Comparison of ENCODE assay signal across 19 cellular contexts in the genomic region with DNA sequence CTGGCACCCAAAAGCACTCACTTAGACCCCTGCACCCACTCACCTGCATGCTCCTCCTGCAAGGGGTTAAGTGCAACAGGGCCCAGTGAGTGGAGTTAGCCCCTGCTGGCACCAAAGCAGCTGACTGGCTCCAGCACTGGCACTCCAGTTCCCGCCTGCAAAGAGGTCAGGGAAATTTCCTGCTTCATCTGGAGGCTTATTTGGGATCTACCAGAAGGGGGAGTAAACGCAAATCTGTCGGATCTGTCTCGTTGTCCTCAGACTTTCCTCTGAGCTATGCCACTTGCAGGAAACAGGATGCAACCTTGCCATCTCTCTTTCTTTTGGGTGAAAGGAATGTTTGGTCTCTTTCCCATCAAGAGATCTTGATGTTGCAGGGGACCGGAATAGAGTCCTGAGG.
A peak's percentile ranks its signal among the peaks of the same experiment; 100 is the strongest.
DNase-seq lines count a peak whose midpoint lies in the region; ATAC-seq and TF ChIP-seq lines count a peak whose summit lies in the region.
"Had no signal": no experiment of that assay in that cellular context is flagged by ENCODE, and none has a peak within 500 bp of the region (broad histone marks: within the 10 kb centered on the region; RNA-seq: fewer than 3 reads in every experiment).

No MANE protein-coding gene starts in this region.

- H3K9me3 Mint-ChIP-seq in GM23338, result peaks cover 11% of the 10 kb centered on the region
- H3K9me3 Mint-ChIP-seq in naive thymus-derived CD8-positive, alpha-beta T cell, result peaks cover 0 to 6% (median 2%) of the 10 kb centered on the region in 9 donors
- H3K9me3 Mint-ChIP-seq: activated naive CD8-positive, alpha-beta T cell treated with anti-CD3 and anti-CD28 coated beads, Interleukin-2, amount 10 ng/mL, durations not matched to agents 7 days and 5 days; type B pancreatic cell had no signal

- H3K36me3 Mint-ChIP-seq in GM23338 (ENCODE audit: low read depth), result peaks cover 23% of the 10 kb centered on the region
- no peaks in the 10 kb centered on the region for H3K36me3 Mint-ChIP-seq in naive thymus-derived CD8-positive, alpha-beta T cell
- H3K36me3 Mint-ChIP-seq: activated CD8-positive, alpha-beta memory T cell treated with anti-CD3 and anti-CD28 coated beads, Interleukin-2, amount 10 ng/mL, durations not matched to agents 7 days and 5 days; activated naive CD8-positive, alpha-beta T cell treated with anti-CD3 and anti-CD28 coated beads, Interleukin-2, amount 10 ng/mL, durations not matched to agents 7 days and 5 days; immature natural killer cell; type B pancreatic cell had no signal

- ATAC-seq in GM23338, result peak; percentile 65
- ATAC-seq in Panc1, result no peak
- ATAC-seq in naive thymus-derived CD8-positive, alpha-beta T cell, result no peak
- no peak for ATAC-seq in GM19035 (IDR thresholded peaks at IDR 0.05; ENCODE audit: unreplicated experiment)
- ATAC-seq: activated CD8-positive, alpha-beta memory T cell treated with anti-CD3 and anti-CD28 coated beads, Interleukin-2, amount 10 ng/mL, durations not matched to agents 7 days and 5 days; heart left ventricle had no signal

- intact Hi-C loops in Panc1 (cut with micrococcal nuclease; ENCODE audit: unreplicated experiment) (no loop called here), lower leg skin (cut with DNase I; ENCODE audit: low total_unique reads) (no loop called here)

- H3K27me3 ChIP-seq in GM23338 (ENCODE audit: insufficient read depth) (no peaks in the 10 kb centered on the region), Panc1 (ENCODE audit: control insufficient read depth, insufficient read depth, low read length) (no peaks in the 10 kb centered on the region)
- H3K27me3 ChIP-seq: heart left ventricle, neutrophil had no signal

- H3K27ac ChIP-seq in C4-2B, result no peak overlapping the region
- no peak overlapping the region for H3K27ac ChIP-seq in GM23338 (ENCODE audit: low read depth)
- no peak overlapping the region for H3K27ac ChIP-seq in Panc1 (ENCODE audit: low read length)
- H3K27ac ChIP-seq: heart left ventricle, neutrophil had no signal

- WGBS in lower leg skin, 2 donors, result 88% methylated on average over 5 of the region's 5 CpGs

- H3K4me3 ChIP-seq in GM23338, result no peak overlapping the region
- no peak overlapping the region for H3K4me3 ChIP-seq in Panc1 (ENCODE audit: low read depth in 2 of 2, low read length in 2 of 2)
- H3K4me3 ChIP-seq in fibroblast of pulmonary artery (replicated peaks; ENCODE audit: low read depth, low read length), result no peak overlapping the region
- H3K4me3 ChIP-seq in lower leg skin (ENCODE audit: low read depth, poor library complexity, severe bottlenecking), result no peak overlapping the region
- H3K4me3 ChIP-seq: heart left ventricle had no signal

- no peak overlapping the region for H3K4me2 ChIP-seq in GM23338

- H3K36me3 ChIP-seq in GM23338 (ENCODE audit: insufficient read depth), result no peaks in the 10 kb centered on the region
- H3K36me3 ChIP-seq in Panc1 (ENCODE audit: control insufficient read depth, insufficient read depth, low read length), result no peaks in the 10 kb centered on the region
- H3K36me3 ChIP-seq: heart left ventricle, neutrophil had no signal

- no peaks in the 10 kb centered on the region for H4K20me1 ChIP-seq in GM23338 (replicated peaks; ENCODE audit: insufficient read depth)

- BruUV-seq in Panc1 (replicated peaks; lab: Mats Ljungman, UMichigan), result no TSS peak

- in situ Hi-C loops in Panc1 (cut with HindIII; ENCODE audit: low pct_unique_long_range_greater_than_20kb, low sequenced_read_pairs), result no loop called here

- H3K9me3 ChIP-seq in Panc1 (ENCODE audit: control insufficient read depth, insufficient read depth, low read depth, low read length), result no peaks in the 10 kb centered on the region
- H3K9me3 ChIP-seq: neutrophil had no signal

- CTCF ChIA-PET in Panc1 (lab: Charles Lee), result no interaction called here

- no peak overlapping the region for H3K4me3 Mint-ChIP-seq in GM23338
- no peak overlapping the region for H3K4me3 Mint-ChIP-seq in naive thymus-derived CD8-positive, alpha-beta T cell
- H3K4me3 Mint-ChIP-seq: activated CD8-positive, alpha-beta memory T cell treated with anti-CD3 and anti-CD28 coated beads, Interleukin-2, amount 10 ng/mL, durations not matched to agents 7 days and 5 days; activated naive CD8-positive, alpha-beta T cell treated with anti-CD3 and anti-CD28 coated beads, Interleukin-2, amount 10 ng/mL, durations not matched to agents 7 days and 5 days; immature natural killer cell; type B pancreatic cell had no signal

- peaks cover 4% of the 10 kb centered on the region; the same call in 2 of the 3 replicates for H3K4me1 Mint-ChIP-seq in GM23338
- no peaks in the 10 kb centered on the region for H3K4me1 Mint-ChIP-seq in naive thymus-derived CD8-positive, alpha-beta T cell
- H3K4me1 Mint-ChIP-seq: activated CD8-positive, alpha-beta memory T cell treated with anti-CD3 and anti-CD28 coated beads, Interleukin-2, amount 10 ng/mL, durations not matched to agents 7 days and 5 days; activated naive CD8-positive, alpha-beta T cell treated with anti-CD3 and anti-CD28 coated beads, Interleukin-2, amount 10 ng/mL, durations not matched to agents 7 days and 5 days; immature natural killer cell had no signal

- TF ChIP-seq POLR2A in lower leg skin (IDR thresholded peaks at IDR 0.05), result no peak

- POLR2A ChIA-PET in Panc1 (lab: Charles Lee), result no interaction called here
- POLR2A ChIA-PET in naive thymus-derived CD8-positive, alpha-beta T cell (lab: Charles Lee), result no interaction called here

- DNase-seq in GM23338 (ENCODE audit: low spot score), result peak; percentile 66
- DNase-seq in Panc1 (ENCODE audit: low read depth, low spot score), result no peak
- DNase-seq in fibroblast of pulmonary artery (ENCODE audit: low read depth), result no peak
- DNase-seq in lower leg skin (ENCODE audit: low spot score in 2 of 2), result no peak
- DNase-seq in SIG-M5 treated with dmso at 0.1 percent for 504 hours (lab: John Stamatoyannopoulos, UW; ENCODE audit: unreplicated experiment), result no peak
- DNase-seq in naive thymus-derived CD8-positive, alpha-beta T cell, result no peak
- DNase-seq: activated CD4-positive, alpha-beta T cell treated with anti-CD3 and anti-CD28 coated beads for 4 hours; activated CD8-positive, alpha-beta memory T cell treated with anti-CD3 and anti-CD28 coated beads, Interleukin-2, amount 10 ng/mL, durations not matched to agents 7 days and 5 days; activated naive CD8-positive, alpha-beta T cell treated with anti-CD3 and anti-CD28 coated beads, Interleukin-2, amount 10 ng/mL, durations not matched to agents 7 days and 5 days; heart left ventricle; immature natural killer cell; KG1; NCI-H187 treated with DMSO at 0.1 percent for 48 hours; NCI-H345; RPMI8226 had no signal

- peak; percentile 38 for TF ChIP-seq CTCF in C4-2B (conservative IDR thresholded peaks at IDR 0.05)
- TF ChIP-seq CTCF in GM23338 (conservative IDR thresholded peaks at IDR 0.05; ENCODE audit: low read depth in 2 of 2), result peak; percentile 51 to 69
- peak; percentile 7; the same call in 1 of the 2 replicates for TF ChIP-seq CTCF in Panc1 (IDR thresholded peaks at IDR 0.05)
- TF ChIP-seq CTCF in fibroblast of pulmonary artery (IDR thresholded peaks at IDR 0.05; ENCODE audit: low read length, missing control alignments), result peak; percentile 10
- TF ChIP-seq CTCF in lower leg skin (IDR thresholded peaks at IDR 0.05), result no peak

- peaks cover 24% of the 10 kb centered on the region for H3K9me2 ChIP-seq in GM23338 (ENCODE audit: insufficient read depth)

- H2AFZ ChIP-seq in GM23338, result peak overlapping the region; percentile 56

- no peaks in the 10 kb centered on the region for H3F3A ChIP-seq in GM23338 (replicated peaks; ENCODE audit: low read depth)

- H3K4me1 ChIP-seq in GM23338 (ENCODE audit: insufficient read depth), result peaks cover 4% of the 10 kb centered on the region; the same call in 1 of the 2 replicates
- no peaks in the 10 kb centered on the region for H3K4me1 ChIP-seq in Panc1 (ENCODE audit: control insufficient read depth, insufficient read depth, low read length)
- H3K4me1 ChIP-seq: heart left ventricle had no signal

- no peaks in the 10 kb centered on the region for H3K79me2 ChIP-seq in GM23338 (replicated peaks; ENCODE audit: insufficient read depth)

- H3K27ac Mint-ChIP-seq in GM23338, result no peak overlapping the region
- H3K27ac Mint-ChIP-seq in naive thymus-derived CD8-positive, alpha-beta T cell, result no peak overlapping the region
- H3K27ac Mint-ChIP-seq: activated CD8-positive, alpha-beta memory T cell treated with anti-CD3 and anti-CD28 coated beads, Interleukin-2, amount 10 ng/mL, durations not matched to agents 7 days and 5 days; activated naive CD8-positive, alpha-beta T cell treated with anti-CD3 and anti-CD28 coated beads, Interleukin-2, amount 10 ng/mL, durations not matched to agents 7 days and 5 days; immature natural killer cell; type B pancreatic cell had no signal

- peaks cover 5% of the 10 kb centered on the region for H3K27me3 Mint-ChIP-seq in GM23338 (ENCODE audit: insufficient read depth, low read depth, poor library complexity)
- no peaks in the 10 kb centered on the region for H3K27me3 Mint-ChIP-seq in naive thymus-derived CD8-positive, alpha-beta T cell
- H3K27me3 Mint-ChIP-seq: activated CD8-positive, alpha-beta memory T cell treated with anti-CD3 and anti-CD28 coated beads, Interleukin-2, amount 10 ng/mL, durations not matched to agents 7 days and 5 days; activated naive CD8-positive, alpha-beta T cell treated with anti-CD3 and anti-CD28 coated beads, Interleukin-2, amount 10 ng/mL, durations not matched to agents 7 days and 5 days; type B pancreatic cell had no signal

Comparison
In these comparisons a context has a peak if more than half of its experiments do, and no peak if none do; other contexts are left out.
1. CTCF ChIP-seq: peak in C4-2B (single experiment), GM23338 (2 of 2), Panc1 (single experiment) and fibroblast of pulmonary artery (single experiment); none in lower leg skin (0 of 3).